Comparison of ENCODE assay signal across 8 cellular contexts in genomic region chr10:63630085-63630927, GRCh38.
DNase-seq lines count a peak whose midpoint lies in the region; ATAC-seq and TF ChIP-seq lines count a peak whose summit lies in the region.

No MANE protein-coding gene starts in this region.

- DNase-seq in AML-193 (lab: John Stamatoyannopoulos, UW) (peak; percentile 55 to 61), NCI-H345 treated with DMSO at 0.1 percent for 48 hours (lab: John Stamatoyannopoulos, UW; ENCODE audit: unreplicated experiment) (peak; percentile 55), colonic mucosa (peak; percentile 90), left lobe of liver (ENCODE audit: low spot score) (peak; percentile 96)
- DNase-seq in activated CD4-positive, alpha-beta T cell treated with anti-CD3 and anti-CD28 coated beads for 48 hours: peak; percentile 80
- DNase-seq in stimulated activated CD4-positive, alpha-beta T cell treated with anti-CD3 and anti-CD28 coated beads, Interleukin-1b, Interleukin-23, amount 100 ng/mL, for 48 hours: peak; percentile 65

- TF ChIP-seq CTCF in colonic mucosa (IDR thresholded peaks at IDR 0.05): no peak

- peak overlapping the region; percentile 97 for H3K27ac ChIP-seq in colonic mucosa

- H3K36me3 ChIP-seq in colonic mucosa: no peaks in the 10 kb centered on the region

- no peaks in the 10 kb centered on the region for H3K4me1 ChIP-seq in colonic mucosa

- peak overlapping the region; percentile 72 to 84 for H3K9ac ChIP-seq in colonic mucosa (ENCODE audit: low read depth in 2 of 2, low read length in 2 of 2)

- H3K27me3 ChIP-seq in colonic mucosa: no peaks in the 10 kb centered on the region

- intact Hi-C loops in colonic mucosa (cut with DNase I): loop anchor here (5.0 to 10.0 kb wide), 2 partner anchors 87 to 416 kb away; no protein-coding TSS in a partner anchor

- H3K9me3 ChIP-seq in colonic mucosa: no peaks in the 10 kb centered on the region

- H3K4me3 ChIP-seq in colonic mucosa: peak overlapping the region; percentile 53

- ATAC-seq in GM19025 (IDR thresholded peaks at IDR 0.05; ENCODE audit: low read depth, unreplicated experiment) (peak; percentile 67), HG03196 (IDR thresholded peaks at IDR 0.05; ENCODE audit: unreplicated experiment) (peak; percentile 54), left lobe of liver (peak; percentile 78)

Comparison
In these comparisons a context has a peak if more than half of its experiments do, and no peak if none do; other contexts are left out.
1. Peak in every context shown above with its lines: DNase-seq, ATAC-seq, H3K4me3 ChIP-seq and H3K27ac ChIP-seq.